In the genomic region with DNA sequence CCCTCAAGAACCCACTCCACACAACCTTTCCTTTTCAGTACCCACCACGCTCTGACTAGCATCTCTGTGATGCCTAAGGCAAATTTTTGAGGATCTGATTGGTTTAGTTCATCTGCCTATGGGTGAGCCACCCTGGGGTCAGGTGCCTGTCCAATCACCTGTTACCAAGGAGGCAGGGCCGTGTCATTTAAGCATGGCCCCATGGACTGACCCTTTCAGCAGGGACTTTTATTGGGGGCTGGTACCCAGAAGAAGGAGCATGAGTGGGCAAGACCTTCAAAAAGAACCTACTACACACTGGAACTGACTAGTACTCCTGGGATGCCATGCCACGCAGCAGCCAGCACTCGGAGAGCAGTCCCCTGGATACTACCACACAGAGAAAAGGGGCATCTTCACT, we compare ENCODE assay signal across 25 cellular contexts. TPM values are rescaled to one million over a fixed set of nuclear protein-coding genes. Genes with fewer than 3 reads are reported as not detected.
"Had no signal": no experiment of that assay in that cellular context is flagged by ENCODE, and none has a peak within 500 bp of the region (broad histone marks: within the 10 kb centered on the region; RNA-seq: fewer than 3 reads in every experiment).

No MANE protein-coding gene starts in this region.

- H3K9me3 ChIP-seq: prostate gland, testis, tibial nerve had no signal

- H3K27me3 ChIP-seq: heart left ventricle, testis, tibial nerve had no signal

- FAIRE-seq: islet of Langerhans had no signal

- H3K36me3 ChIP-seq: heart left ventricle, prostate gland had no signal

- H3K79me2 ChIP-seq: parathyroid adenoma had no signal

- DNase-seq: effector CD4-positive, alpha-beta T cell; foreskin melanocyte; heart left ventricle; hypothalamus; kidney glomerular epithelial cell; mesendoderm; naive B cell; occipital lobe; stimulated activated CD4-positive, alpha-beta T cell treated with anti-CD3 and anti-CD28 coated beads, Interleukin-2, amount 100 ng/mL, for 24 hours; stimulated activated CD4-positive, alpha-beta T cell treated with anti-CD3 and anti-CD28 coated beads, Interleukin-4, amount 100 ng/mL, for 4 hours; stimulated activated naive B cell treated with anti-CD40 and anti-IgM and Interleukin-4, amounts not matched to agents 10 μg/mL and 1 μg/mL and 100 μg/mL, for 72 hours; stimulated activated naive CD8-positive, alpha-beta T cell treated with anti-CD3 and anti-CD28 coated beads, Interleukin-15, amount 100 ng/mL, for 72 hours; testis had no signal

- H3K9ac ChIP-seq: parathyroid adenoma had no signal

- H3K4me3 ChIP-seq: coronary artery, heart left ventricle, prostate gland, testis, tibial nerve had no signal

- ATAC-seq: heart left ventricle; sciatic nerve; stimulated activated naive CD8-positive, alpha-beta T cell treated with anti-CD3 and anti-CD28 coated beads, Interleukin-15, amount 100 ng/mL, for 72 hours had no signal

- H3K4me3 Mint-ChIP-seq: naive B cell; nephron; stimulated activated naive B cell treated with anti-CD40 and anti-IgM and Interleukin-4, amounts not matched to agents 10 μg/mL and 1 μg/mL and 100 μg/mL, for 72 hours; stimulated activated naive CD8-positive, alpha-beta T cell treated with anti-CD3 and anti-CD28 coated beads, Interleukin-15, amount 100 ng/mL, for 72 hours had no signal

- H3K36me3 Mint-ChIP-seq: naive B cell had no signal

- H3K4me1 ChIP-seq: heart left ventricle, prostate gland, testis had no signal

- H2AFZ ChIP-seq: parathyroid adenoma had no signal

- H3K27ac ChIP-seq: coronary artery, heart left ventricle, parathyroid adenoma, prostate gland, testis, tibial nerve had no signal

- H3K9me3 Mint-ChIP-seq: stimulated activated naive CD8-positive, alpha-beta T cell treated with anti-CD3 and anti-CD28 coated beads, Interleukin-15, amount 100 ng/mL, for 72 hours had no signal

- H3K27ac Mint-ChIP-seq: naive B cell; nephron; stimulated activated naive B cell treated with anti-CD40 and anti-IgM and Interleukin-4, amounts not matched to agents 10 μg/mL and 1 μg/mL and 100 μg/mL, for 72 hours; stimulated activated naive CD8-positive, alpha-beta T cell treated with anti-CD3 and anti-CD28 coated beads, Interleukin-15, amount 100 ng/mL, for 72 hours had no signal

- H3K4me1 Mint-ChIP-seq: naive B cell; stimulated activated naive CD8-positive, alpha-beta T cell treated with anti-CD3 and anti-CD28 coated beads, Interleukin-15, amount 100 ng/mL, for 72 hours had no signal

RNA-seq across cellular contexts. Expression of a gene that starts 28.4 kb away (rescaled TPM):
- total RNA-seq: dermis microvascular lymphatic vessel endothelial cell, liver, lung microvascular endothelial cell, occipital lobe, prostate gland, renal cortical epithelial cell, sciatic nerve, skeletal muscle tissue, tibial nerve had no signal
- polyA plus RNA-seq: heart left ventricle, liver had no signal
